ENCODE assay signal across 15 cellular contexts in the genomic region with DNA sequence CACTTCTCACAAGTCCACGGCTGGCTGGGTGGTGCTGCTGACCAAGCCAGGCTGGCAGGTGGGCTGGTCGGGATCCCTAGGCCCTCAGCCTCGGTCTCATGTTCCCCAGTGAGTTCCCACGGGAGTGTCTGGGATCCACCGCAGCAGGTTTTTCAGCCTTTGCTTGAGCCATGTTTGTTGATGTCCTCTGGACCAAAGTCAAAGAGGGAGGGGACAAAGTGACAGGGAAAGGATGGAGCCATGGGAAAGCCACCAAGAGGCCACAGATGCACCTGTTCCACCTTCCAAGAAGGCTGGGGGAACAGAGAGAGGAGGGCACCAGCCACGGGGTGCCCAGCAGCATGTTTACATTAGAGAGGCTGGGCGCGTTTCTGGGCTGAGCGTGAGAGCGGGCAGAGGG. TPM values are rescaled to one million over a fixed set of nuclear protein-coding genes. Genes with fewer than 3 reads are reported as not detected.
DNase-seq lines count a peak whose midpoint lies in the region; ATAC-seq and TF ChIP-seq lines count a peak whose summit lies in the region.
"Had no signal": no experiment of that assay in that cellular context is flagged by ENCODE, and none has a peak within 500 bp of the region (broad histone marks: within the 10 kb centered on the region; RNA-seq: fewer than 3 reads in every experiment).

No MANE protein-coding gene starts in this region.

- TF ChIP-seq POLR2A in body of pancreas (IDR thresholded peaks at IDR 0.05) (no peak), prostate gland (IDR thresholded peaks at IDR 0.05) (no peak)

- H3K9me3 ChIP-seq in BLaER1 treated with 17β-estradiol and CSF1 and Interleukin-3, amounts not matched to agents 10 nM and 100 nM (replicated peaks in 1 of 11): no peaks in the 10 kb centered on the region
- H3K9me3 ChIP-seq in body of pancreas (no peaks in the 10 kb centered on the region), prostate gland (no peaks in the 10 kb centered on the region), neural progenitor cell (ENCODE audit: low read depth) (no peaks in the 10 kb centered on the region)
- H3K9me3 ChIP-seq: HAP-1 had no signal

- intact Hi-C loops in body of pancreas (cut with DNase I) (no loop called here), prostate gland (cut with DNase I) (loop anchor here (5.0 to 10.0 kb wide), 3 partner anchors 57 to 359 kb away; partner anchors contain the start of gene CAMSAP1)

- peaks cover 65 to 88% (median 85%) of the 10 kb centered on the region in 10 experiments for H3K4me1 ChIP-seq in BLaER1 treated with 17β-estradiol and CSF1 and Interleukin-3, amounts not matched to agents 10 nM and 100 nM
- H3K4me1 ChIP-seq in body of pancreas (peaks cover 47% of the 10 kb centered on the region), prostate gland (replicated peaks) (peaks cover 3% of the 10 kb centered on the region), neural progenitor cell (no peaks in the 10 kb centered on the region)

- no peak overlapping the region for H3K27ac ChIP-seq in BLaER1 treated with 17β-estradiol and CSF1 and Interleukin-3, amounts not matched to agents 10 nM and 100 nM
- H3K27ac ChIP-seq in body of pancreas (no peak overlapping the region), prostate gland (no peak overlapping the region), neural progenitor cell (no peak overlapping the region)
- H3K27ac ChIP-seq: HL-60 had no signal

- no peak overlapping the region for H3K27ac Mint-ChIP-seq in neural progenitor cell
- H3K27ac Mint-ChIP-seq: B cell, CD14-positive monocyte, HFFc6 had no signal

- H3K27me3 ChIP-seq in BLaER1 treated with 17β-estradiol and CSF1 and Interleukin-3, amounts not matched to agents 10 nM and 100 nM: no peaks in the 10 kb centered on the region
- no peaks in the 10 kb centered on the region for H3K27me3 ChIP-seq in body of pancreas
- H3K27me3 ChIP-seq in prostate gland (replicated peaks; ENCODE audit: insufficient read depth): no peaks in the 10 kb centered on the region
- peaks cover 11% of the 10 kb centered on the region for H3K27me3 ChIP-seq in neural progenitor cell

- no peak overlapping the region for H3K4me3 Mint-ChIP-seq in neural progenitor cell
- H3K4me3 Mint-ChIP-seq: B cell; CD8-positive, alpha-beta memory T cell; HFFc6 had no signal

- no peak overlapping the region for H2AFZ ChIP-seq in neural progenitor cell (replicated peaks)

- H3K36me3 ChIP-seq in BLaER1 treated with 17β-estradiol and CSF1 and Interleukin-3, amounts not matched to agents 10 nM and 100 nM: peaks cover 0 to 6% (median 0%) of the 10 kb centered on the region in 11 experiments; a peak in 3 of 22 replicates
- H3K36me3 ChIP-seq in body of pancreas (replicated peaks in 1 of 2; ENCODE audit: insufficient read depth in 1 of 2, low read depth in 2 of 2) (no peaks in the 10 kb centered on the region), prostate gland (no peaks in the 10 kb centered on the region), neural progenitor cell (no peaks in the 10 kb centered on the region)
- H3K36me3 ChIP-seq: HAP-1 had no signal

- peaks cover 21% of the 10 kb centered on the region for H3F3A ChIP-seq in neural progenitor cell (ENCODE audit: low read depth)

- peak; percentile 69 for DNase-seq in LNCaP clone FGC (ENCODE audit: low read depth)
- DNase-seq in body of pancreas: peak in 3 of 4 donors; percentile 41 to 52 (median 46)
- DNase-seq in prostate gland (ENCODE audit: low spot score): peak; percentile 33
- no peak for DNase-seq in NCI-H226
- no peak for DNase-seq in neural progenitor cell (ENCODE audit: low spot score)
- no peak for DNase-seq in T-helper 9 cell
- DNase-seq: CD8-positive, alpha-beta memory T cell; DMS53; GF-D8; HFFc6 had no signal

- TF ChIP-seq CTCF in LNCaP clone FGC (IDR thresholded peaks at IDR 0.05; ENCODE audit: control insufficient read depth, extremely low read depth, insufficient read depth) (no peak), body of pancreas (IDR thresholded peaks at IDR 0.05) (no peak), prostate gland (IDR thresholded peaks at IDR 0.05) (no peak), neural progenitor cell (IDR thresholded peaks at IDR 0.05) (no peak)

- peaks cover 10 to 19% (median 16%) of the 10 kb centered on the region in 11 experiments; a peak in 20 of 22 replicates for H4K20me1 ChIP-seq in BLaER1 treated with 17β-estradiol and CSF1 and Interleukin-3, amounts not matched to agents 10 nM and 100 nM
- H4K20me1 ChIP-seq in neural progenitor cell (ENCODE audit: low read depth): peaks cover 16% of the 10 kb centered on the region

- H3K9me3 Mint-ChIP-seq in neural progenitor cell: no peaks in the 10 kb centered on the region
- H3K9me3 Mint-ChIP-seq: CD14-positive monocyte; CD8-positive, alpha-beta memory T cell; HFFc6 had no signal

- peaks cover 31% of the 10 kb centered on the region for H3K4me1 Mint-ChIP-seq in neural progenitor cell

- H3K9ac ChIP-seq in BLaER1 treated with 17β-estradiol and CSF1 and Interleukin-3, amounts not matched to agents 10 nM and 100 nM: no peak overlapping the region
- no peak overlapping the region for H3K9ac ChIP-seq in neural progenitor cell

- ATAC-seq in body of pancreas: no peak

- WGBS in body of pancreas, 2 donors: 26 to 31% methylated on average over 6 to 10 of the region's 10 CpGs
- 55% methylated on average over 10 of the region's 10 CpGs for WGBS in prostate gland

- no peaks in the 10 kb centered on the region for H3K36me3 Mint-ChIP-seq in neural progenitor cell
- H3K36me3 Mint-ChIP-seq: CD14-positive monocyte had no signal

- no peak overlapping the region for H3K4me3 ChIP-seq in BLaER1 treated with 17β-estradiol and CSF1 and Interleukin-3, amounts not matched to agents 10 nM and 100 nM
- no peak overlapping the region for H3K4me3 ChIP-seq in LNCaP clone FGC (ENCODE audit: low read depth, low read length)
- H3K4me3 ChIP-seq in body of pancreas: no peak overlapping the region
- no peak overlapping the region for H3K4me3 ChIP-seq in prostate gland
- H3K4me3 ChIP-seq in neural progenitor cell: no peak overlapping the region
- H3K4me3 ChIP-seq: HAP-1 had no signal

- peaks cover 20% of the 10 kb centered on the region for H3K27me3 Mint-ChIP-seq in neural progenitor cell (ENCODE audit: insufficient read depth, low read depth)

- H3K4me2 ChIP-seq in BLaER1 treated with 17β-estradiol and CSF1 and Interleukin-3, amounts not matched to agents 10 nM and 100 nM: peak overlapping the region; percentile 53 to 84 (median 75); a peak in 17 of 22 replicates
- H3K4me2 ChIP-seq in neural progenitor cell: no peak overlapping the region

- peaks cover 18% of the 10 kb centered on the region for H3K79me2 ChIP-seq in neural progenitor cell (ENCODE audit: low read depth)

RNA-seq across cellular contexts. Expression of gene UBAC1, which starts 2.8 kb away (rescaled TPM):
- 10 to 100 TPM; 17.4 to 25.4 TPM for total RNA-seq in body of pancreas
- total RNA-seq in prostate gland: 10 to 100 TPM; 53.7 to 59.1 TPM
- total RNA-seq in neural progenitor cell (ENCODE audit: low replicate concordance): 53.6 and 66.0 TPM in 2 replicates

RNA-seq across cellular contexts. Expression of gene CAMSAP1, which starts 56.6 kb away (rescaled TPM):
- total RNA-seq in body of pancreas (10 to 100 TPM; 14.8 to 30.3 TPM), prostate gland (10 to 100 TPM; 28.3 to 86.6 TPM), neural progenitor cell (ENCODE audit: low replicate concordance) (39.3 and 44.9 TPM in 2 replicates)

Comparison
In these comparisons a context has a peak if more than half of its experiments do, and no peak if none do; other contexts are left out.
1. DNase-seq: peak in LNCaP clone FGC (single experiment), body of pancreas (3 of 4) and prostate gland (single experiment); none in NCI-H226 (single experiment), neural progenitor cell (single experiment) and T-helper 9 cell (single experiment).